ENCODE assay signal across 8 cellular contexts in the genomic region with DNA sequence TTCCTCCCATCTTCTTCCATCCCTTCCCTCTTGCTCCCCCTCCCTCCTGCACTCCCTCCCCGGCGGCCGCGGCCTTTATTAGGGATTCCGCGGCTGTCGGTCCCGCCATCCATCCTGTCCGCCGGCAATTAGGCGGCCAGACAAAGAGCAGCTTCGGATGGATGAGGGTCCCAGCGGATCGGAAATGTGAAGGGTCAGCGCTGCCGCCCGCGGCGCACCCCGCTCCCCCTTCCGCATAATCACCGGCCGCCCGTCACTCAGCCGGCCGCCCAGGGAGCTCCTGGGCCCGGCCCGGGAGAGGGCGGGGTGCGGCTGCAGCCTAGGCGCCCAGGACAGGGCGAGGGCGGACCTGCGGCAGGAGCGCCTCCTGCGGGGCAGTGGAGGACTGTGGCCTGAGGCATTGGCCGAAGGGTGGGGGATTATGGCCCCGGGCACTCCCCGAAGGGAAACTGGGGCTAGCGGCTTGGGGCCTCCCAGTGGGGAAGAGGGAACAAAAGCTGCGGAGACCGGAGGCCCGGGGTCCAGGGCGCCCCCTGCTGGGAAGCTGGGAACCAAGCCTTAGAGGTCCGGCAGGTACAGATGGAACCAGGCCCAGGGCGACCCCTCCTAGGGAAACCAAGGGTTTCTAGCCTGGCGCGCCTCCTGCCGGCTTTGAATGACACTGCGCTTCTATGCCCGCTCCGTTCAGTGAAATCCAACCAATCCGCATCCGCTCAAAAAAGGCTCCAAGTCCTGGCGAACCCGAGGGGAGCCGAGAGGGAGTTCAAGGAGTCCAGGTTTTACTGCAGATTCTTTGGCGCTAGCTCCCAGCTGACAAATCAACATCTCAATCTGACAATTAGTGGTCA. TPM values are rescaled to one million over a fixed set of nuclear protein-coding genes. Genes with fewer than 3 reads are reported as not detected.
DNase-seq lines count a peak whose midpoint lies in the region; ATAC-seq and TF ChIP-seq lines count a peak whose summit lies in the region.

No MANE protein-coding gene starts in this region.

- H3K4me1 Mint-ChIP-seq in glutamatergic neuron (ENCODE audit: low read depth, unreplicated experiment) (peaks cover 37% of the 10 kb centered on the region), osteocyte (ENCODE audit: unreplicated experiment) (peaks cover 46% of the 10 kb centered on the region)

- ATAC-seq in GM21723 (IDR thresholded peaks at IDR 0.05; ENCODE audit: unreplicated experiment) (peak; percentile 60), SK-N-SH treated with all-trans-retinoic acid at 6 μM for 48 hours (peak; percentile 84), thoracic aorta (ENCODE audit: insufficient number of reproducible peaks, low FRiP score, low read depth) (no peak)

- H3K27ac ChIP-seq in thoracic aorta: no peak overlapping the region

- TF ChIP-seq CTCF in glutamatergic neuron (IDR thresholded peaks at IDR 0.05; ENCODE audit: partially characterized antibody, unreplicated experiment): peak; percentile 99
- peak; percentile 92 for TF ChIP-seq CTCF in osteocyte (IDR thresholded peaks at IDR 0.05)
- peak; percentile 76 for TF ChIP-seq CTCF in thoracic aorta (IDR thresholded peaks at IDR 0.05)

- DNase-seq in D341Med (ENCODE audit: low spot score): peak; percentile 91
- peak; percentile 61 for DNase-seq in MG63
- peak; percentile 75 for DNase-seq in activated naive CD4-positive, alpha-beta T cell treated with anti-CD3 and anti-CD28 coated beads, Interleukin-2, amount 50 U/mL, for 16 hours
- peak; percentile 99 for DNase-seq in glutamatergic neuron
- peak; percentile 91 for DNase-seq in osteocyte (ENCODE audit: extremely low spot score, unreplicated experiment)
- no peak for DNase-seq in thoracic aorta (ENCODE audit: low spot score)

- H3K27me3 Mint-ChIP-seq in glutamatergic neuron (ENCODE audit: unreplicated experiment): peaks cover 28% of the 10 kb centered on the region
- H3K27me3 Mint-ChIP-seq in osteocyte (ENCODE audit: unreplicated experiment): peaks cover 39% of the 10 kb centered on the region

- H3K4me3 Mint-ChIP-seq in glutamatergic neuron (ENCODE audit: unreplicated experiment): peak overlapping the region; percentile 86
- peak overlapping the region; percentile 56 for H3K4me3 Mint-ChIP-seq in osteocyte (ENCODE audit: unreplicated experiment)

- H3K9me3 Mint-ChIP-seq in glutamatergic neuron (ENCODE audit: unreplicated experiment): peaks cover 11% of the 10 kb centered on the region
- H3K9me3 Mint-ChIP-seq in osteocyte (ENCODE audit: unreplicated experiment): no peaks in the 10 kb centered on the region

- H3K4me1 ChIP-seq in thoracic aorta (ENCODE audit: control insufficient read depth in 1 of 2, low read depth in 2 of 2): peaks cover 36 to 41% of the 10 kb centered on the region in 2 donors

- no peaks in the 10 kb centered on the region for H3K36me3 Mint-ChIP-seq in glutamatergic neuron (ENCODE audit: unreplicated experiment)
- no peaks in the 10 kb centered on the region for H3K36me3 Mint-ChIP-seq in osteocyte (ENCODE audit: unreplicated experiment)

- peak overlapping the region; percentile 48 for H3K27ac Mint-ChIP-seq in glutamatergic neuron (ENCODE audit: unreplicated experiment)
- H3K27ac Mint-ChIP-seq in osteocyte (ENCODE audit: unreplicated experiment): no peak overlapping the region

- H3K27me3 ChIP-seq in MG63: peaks cover 10% of the 10 kb centered on the region
- peaks cover 23% of the 10 kb centered on the region for H3K27me3 ChIP-seq in thoracic aorta (replicated peaks; ENCODE audit: insufficient read depth)

- H3K36me3 ChIP-seq in MG63 (no peaks in the 10 kb centered on the region), thoracic aorta (no peaks in the 10 kb centered on the region)

- H3K4me3 ChIP-seq in MG63 (no peak overlapping the region), thoracic aorta (peak overlapping the region; percentile 62)

- H3K9me3 ChIP-seq in MG63 (no peaks in the 10 kb centered on the region), thoracic aorta (no peaks in the 10 kb centered on the region)

TF ChIP-seq in SK-N-SH treated with all-trans-retinoic acid at 6 μM for 48 hours, 23 proteins besides CTCF, POLR2A, EP300 and RAD21 (continues in another document):
- TF ChIP-seq CSDC2 (CRISPR knock-in tag; IDR thresholded peaks at IDR 0.05): no peak
- TF ChIP-seq TCF4 (CRISPR knock-in tag; IDR thresholded peaks at IDR 0.05; ENCODE audit: borderline replicate concordance): no peak
- no peak for TF ChIP-seq OSR1 (CRISPR knock-in tag; IDR thresholded peaks at IDR 0.05)
- TF ChIP-seq ZNF565 (CRISPR knock-in tag; conservative IDR thresholded peaks at IDR 0.05; ENCODE audit: low read depth): no peak
- TF ChIP-seq TOX (CRISPR knock-in tag; IDR thresholded peaks at IDR 0.05; ENCODE audit: borderline replicate concordance): no peak
- TF ChIP-seq ZFP3 (CRISPR knock-in tag; IDR thresholded peaks at IDR 0.05): no peak
- TF ChIP-seq, protein P1, sequence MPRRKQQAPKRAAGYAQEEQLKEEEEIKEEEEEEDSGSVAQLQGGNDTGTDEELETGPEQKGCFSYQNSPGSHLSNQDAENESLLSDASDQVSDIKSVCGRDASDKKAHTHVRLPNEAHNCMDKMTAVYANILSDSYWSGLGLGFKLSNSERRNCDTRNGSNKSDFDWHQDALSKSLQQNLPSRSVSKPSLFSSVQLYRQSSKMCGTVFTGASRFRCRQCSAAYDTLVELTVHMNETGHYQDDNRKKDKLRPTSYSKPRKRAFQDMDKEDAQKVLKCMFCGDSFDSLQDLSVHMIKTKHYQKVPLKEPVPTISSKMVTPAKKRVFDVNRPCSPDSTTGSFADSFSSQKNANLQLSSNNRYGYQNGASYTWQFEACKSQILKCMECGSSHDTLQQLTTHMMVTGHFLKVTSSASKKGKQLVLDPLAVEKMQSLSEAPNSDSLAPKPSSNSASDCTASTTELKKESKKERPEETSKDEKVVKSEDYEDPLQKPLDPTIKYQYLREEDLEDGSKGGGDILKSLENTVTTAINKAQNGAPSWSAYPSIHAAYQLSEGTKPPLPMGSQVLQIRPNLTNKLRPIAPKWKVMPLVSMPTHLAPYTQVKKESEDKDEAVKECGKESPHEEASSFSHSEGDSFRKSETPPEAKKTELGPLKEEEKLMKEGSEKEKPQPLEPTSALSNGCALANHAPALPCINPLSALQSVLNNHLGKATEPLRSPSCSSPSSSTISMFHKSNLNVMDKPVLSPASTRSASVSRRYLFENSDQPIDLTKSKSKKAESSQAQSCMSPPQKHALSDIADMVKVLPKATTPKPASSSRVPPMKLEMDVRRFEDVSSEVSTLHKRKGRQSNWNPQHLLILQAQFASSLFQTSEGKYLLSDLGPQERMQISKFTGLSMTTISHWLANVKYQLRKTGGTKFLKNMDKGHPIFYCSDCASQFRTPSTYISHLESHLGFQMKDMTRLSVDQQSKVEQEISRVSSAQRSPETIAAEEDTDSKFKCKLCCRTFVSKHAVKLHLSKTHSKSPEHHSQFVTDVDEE (CRISPR knock-in tag; IDR thresholded peaks at IDR 0.05): no peak
- no peak for TF ChIP-seq ISL1 (CRISPR knock-in tag; IDR thresholded peaks at IDR 0.05)
- TF ChIP-seq SNAI2 (CRISPR knock-in tag; IDR thresholded peaks at IDR 0.05): no peak
- TF ChIP-seq, protein P2, sequence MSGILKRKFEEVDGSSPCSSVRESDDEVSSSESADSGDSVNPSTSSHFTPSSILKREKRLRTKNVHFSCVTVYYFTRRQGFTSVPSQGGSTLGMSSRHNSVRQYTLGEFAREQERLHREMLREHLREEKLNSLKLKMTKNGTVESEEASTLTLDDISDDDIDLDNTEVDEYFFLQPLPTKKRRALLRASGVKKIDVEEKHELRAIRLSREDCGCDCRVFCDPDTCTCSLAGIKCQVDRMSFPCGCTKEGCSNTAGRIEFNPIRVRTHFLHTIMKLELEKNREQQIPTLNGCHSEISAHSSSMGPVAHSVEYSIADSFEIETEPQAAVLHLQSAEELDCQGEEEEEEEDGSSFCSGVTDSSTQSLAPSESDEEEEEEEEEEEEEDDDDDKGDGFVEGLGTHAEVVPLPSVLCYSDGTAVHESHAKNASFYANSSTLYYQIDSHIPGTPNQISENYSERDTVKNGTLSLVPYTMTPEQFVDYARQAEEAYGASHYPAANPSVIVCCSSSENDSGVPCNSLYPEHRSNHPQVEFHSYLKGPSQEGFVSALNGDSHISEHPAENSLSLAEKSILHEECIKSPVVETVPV (CRISPR knock-in tag; IDR thresholded peaks at IDR 0.05): no peak
- no peak for TF ChIP-seq ZC3H10 (CRISPR knock-in tag; IDR thresholded peaks at IDR 0.05)
- no peak for TF ChIP-seq ARNTL (CRISPR knock-in tag; IDR thresholded peaks at IDR 0.05; ENCODE audit: borderline replicate concordance, low read depth)
- no peak for TF ChIP-seq ZNF8 (CRISPR knock-in tag; IDR thresholded peaks at IDR 0.05)
- TF ChIP-seq RARB (CRISPR knock-in tag; IDR thresholded peaks at IDR 0.05): no peak
- TF ChIP-seq GLIS3 (CRISPR knock-in tag; IDR thresholded peaks at IDR 0.05): no peak
- no peak for TF ChIP-seq BACH2 (CRISPR knock-in tag; IDR thresholded peaks at IDR 0.05; ENCODE audit: borderline replicate concordance)

RNA-seq across cellular contexts. Expression of a gene that starts 4.4 kb away (rescaled TPM):
- total RNA-seq in MG63 (2014; rRNA removed; shearing (Covaris generic); ENCODE audit: low replicate concordance): 3.1 and 6.5 TPM in 2 replicates
- 4.5 TPM for total RNA-seq in glutamatergic neuron (ENCODE audit: unreplicated experiment)
- 0.55 and 0.99 TPM in 2 replicates for total RNA-seq in osteocyte
- 1 to 10 TPM in 1 of 2 donors, under 1 TPM in 1; 0.68 to 1.5 TPM for total RNA-seq in thoracic aorta

RNA-seq across cellular contexts. Expression of a gene that starts 5.3 kb away (rescaled TPM):
- 0.10 TPM in 1 of 2 replicates, not detected in the other for total RNA-seq in MG63 (2014; rRNA removed; shearing (Covaris generic); ENCODE audit: low replicate concordance)
- total RNA-seq in glutamatergic neuron (ENCODE audit: unreplicated experiment): 4.8 TPM
- 0.16 TPM in 1 of 2 replicates, not detected in the other for total RNA-seq in osteocyte
- not detected for total RNA-seq in thoracic aorta

RNA-seq across cellular contexts. Expression of a gene that starts 19.2 kb away (rescaled TPM):
- 24.3 and 37.3 TPM in 2 replicates for total RNA-seq in MG63 (2014; rRNA removed; shearing (Covaris generic); ENCODE audit: low replicate concordance)
- total RNA-seq in glutamatergic neuron (ENCODE audit: unreplicated experiment) (11.7 TPM), osteocyte (8.0 and 9.6 TPM in 2 replicates), thoracic aorta (under 1 TPM; 0.27 to 0.99 TPM)

RNA-seq across cellular contexts. Expression of a gene that starts 25.0 kb away (rescaled TPM):
- 32.5 and 43.8 TPM in 2 replicates for total RNA-seq in MG63 (2014; rRNA removed; shearing (Covaris generic); ENCODE audit: low replicate concordance)
- total RNA-seq in glutamatergic neuron (ENCODE audit: unreplicated experiment) (43.9 TPM), osteocyte (25.2 and 25.6 TPM in 2 replicates), thoracic aorta (10 to 100 TPM; 11.5 to 31.4 TPM)

RNA-seq across cellular contexts. Expression of a gene that starts 47.3 kb away (rescaled TPM):
- total RNA-seq in MG63 (2014; rRNA removed; shearing (Covaris generic); ENCODE audit: low replicate concordance): 5.0 and 7.1 TPM in 2 replicates
- total RNA-seq in glutamatergic neuron (ENCODE audit: unreplicated experiment) (2,189 TPM), osteocyte (not detected in 2 replicates), thoracic aorta (1 to 10 TPM in 1 of 2 donors, not detected in 1; 2.5 TPM)
